Comparison of ENCODE assay signal across 27 cellular contexts in the genomic region with DNA sequence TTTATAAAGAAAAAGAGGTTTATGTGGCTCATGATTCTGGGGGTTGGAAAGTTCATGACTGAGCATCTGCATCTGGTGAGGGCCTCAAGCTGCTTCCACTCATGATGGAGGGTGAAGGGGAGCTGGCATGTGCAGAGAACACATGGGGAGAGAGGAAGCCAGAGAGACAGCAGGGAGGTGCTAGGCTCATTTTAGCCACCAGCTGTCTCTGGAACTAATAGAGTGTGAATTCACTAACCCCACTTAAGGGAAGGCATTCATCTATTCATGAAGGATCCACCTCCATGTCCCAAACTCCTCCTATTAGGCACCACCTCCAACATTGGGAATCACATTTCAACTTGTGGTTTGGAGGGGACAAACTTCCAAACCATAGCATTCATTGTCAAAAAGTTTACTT.
DNase-seq lines count a peak whose midpoint lies in the region; ATAC-seq, FAIRE-seq and TF ChIP-seq lines count a peak whose summit lies in the region.
"Had no signal": no experiment of that assay in that cellular context is flagged by ENCODE, and none has a peak within 500 bp of the region (broad histone marks: within the 10 kb centered on the region; RNA-seq: fewer than 3 reads in every experiment).

No MANE protein-coding gene starts in this region.

- intact Hi-C loops in Caco-2 (cut with micrococcal nuclease; ENCODE audit: unreplicated experiment): no loop called here

- DNase-seq in activated CD8-positive, alpha-beta memory T cell treated with anti-CD3 and anti-CD28 coated beads, Interleukin-2, amount 10 ng/mL, durations not matched to agents 7 days and 5 days: peak; percentile 33
- no peak for DNase-seq in activated CD8-positive, alpha-beta memory T cell treated with anti-CD3 and anti-CD28 coated beads, Interleukin-2, amount 50 U/mL, for 4 hours
- DNase-seq in HTR-8/SVneo (ENCODE audit: insufficient read length, low spot score): no peak
- DNase-seq in SJCRH30: peak; percentile 88 to 97
- DNase-seq in nephron progenitor cell: no peak
- no peak for DNase-seq in NCI-H2107 treated with DMSO at 0.1 percent for 48 hours (lab: John Stamatoyannopoulos, UW; ENCODE audit: unreplicated experiment)
- no peak for DNase-seq in Caco-2
- DNase-seq: CD4-positive, CD25-positive, alpha-beta regulatory T cell; DMS79; EL; GDM1; KBM-7; MM.1S; NCI-H1048; NCI-H1417; NCI-H1694; NCI-H2029 treated with DMSO at 0.1 percent for 48 hours; NCI-H524 treated with DMSO at 0.1 percent for 48 hours; SHP77; T-helper 1 cell had no signal

- TF ChIP-seq CTCF in nephron progenitor cell (IDR thresholded peaks at IDR 0.05) (no peak), Caco-2 (IDR thresholded peaks at IDR 0.05; ENCODE audit: insufficient read depth in 1 of 2, low read depth in 1 of 2, low read length in 1 of 2, severe bottlenecking in 1 of 2, unreplicated experiment in 1 of 2) (no peak)

- POLR2A ChIA-PET in Caco-2 (lab: Charles Lee): interaction anchor here (0.6 kb wide), 1 partner anchor 554 kb away, joined by 3 read pairs; no protein-coding TSS in a partner anchor

- ATAC-seq in activated CD8-positive, alpha-beta memory T cell treated with anti-CD3 and anti-CD28 coated beads, Interleukin-2, amount 10 ng/mL, durations not matched to agents 7 days and 5 days: no peak
- ATAC-seq in activated CD4-positive, CD25-positive, alpha-beta regulatory T cell treated with anti-CD3 and anti-CD28 coated beads, Interleukin-2, amount 50 U/mL, for 24 hours: no peak
- ATAC-seq: GM12878 had no signal

- H3K27ac ChIP-seq in SJCRH30: peak overlapping the region; percentile 68
- H3K27ac ChIP-seq: BLaER1, RWPE1 had no signal

- H3K4me3 ChIP-seq in SJCRH30 (no peak overlapping the region), Caco-2 (ENCODE audit: low read depth, low read length) (no peak overlapping the region)
- H3K4me3 ChIP-seq: BLaER1, GM12878 had no signal

- H3K36me3 ChIP-seq in SJCRH30: no peaks in the 10 kb centered on the region
- no peaks in the 10 kb centered on the region for H3K36me3 ChIP-seq in Caco-2 (ENCODE audit: control insufficient read depth, insufficient read depth, low read length)
- H3K36me3 ChIP-seq: BLaER1 had no signal

- H3K9me3 ChIP-seq in SJCRH30 (replicated peaks): peaks cover 17% of the 10 kb centered on the region
- no peaks in the 10 kb centered on the region for H3K9me3 ChIP-seq in Caco-2
- H3K9me3 ChIP-seq: BLaER1 had no signal

- H3K4me1 ChIP-seq in SJCRH30 (peaks cover 31% of the 10 kb centered on the region), Caco-2 (no peaks in the 10 kb centered on the region)
- H3K4me1 ChIP-seq: BLaER1 had no signal

- CTCF ChIA-PET in activated CD8-positive, alpha-beta memory T cell treated with anti-CD3 and anti-CD28 coated beads, Interleukin-2, amount 10 ng/mL, durations not matched to agents 7 days and 5 days (lab: Charles Lee): no interaction called here
- CTCF ChIA-PET in Caco-2 (lab: Charles Lee): no interaction called here

- BruUV-seq in Caco-2 (replicated peaks; lab: Mats Ljungman, UMichigan): no TSS peak

- no peak overlapping the region for H3K27ac Mint-ChIP-seq in activated CD8-positive, alpha-beta memory T cell treated with anti-CD3 and anti-CD28 coated beads, Interleukin-2, amount 10 ng/mL, durations not matched to agents 7 days and 5 days
- peak overlapping the region; percentile 24 for H3K27ac Mint-ChIP-seq in nephron progenitor cell
- H3K27ac Mint-ChIP-seq in Caco-2 (ENCODE audit: unreplicated experiment): no peak overlapping the region
- H3K27ac Mint-ChIP-seq: CD4-positive, CD25-positive, alpha-beta regulatory T cell had no signal

- no peak overlapping the region for H3K4me3 Mint-ChIP-seq in activated CD8-positive, alpha-beta memory T cell treated with anti-CD3 and anti-CD28 coated beads, Interleukin-2, amount 10 ng/mL, durations not matched to agents 7 days and 5 days
- no peak overlapping the region for H3K4me3 Mint-ChIP-seq in nephron progenitor cell
- no peak overlapping the region for H3K4me3 Mint-ChIP-seq in Caco-2 (ENCODE audit: unreplicated experiment)
- H3K4me3 Mint-ChIP-seq: CD4-positive, CD25-positive, alpha-beta regulatory T cell had no signal

- H3K36me3 Mint-ChIP-seq in activated CD8-positive, alpha-beta memory T cell treated with anti-CD3 and anti-CD28 coated beads, Interleukin-2, amount 10 ng/mL, durations not matched to agents 7 days and 5 days: no peaks in the 10 kb centered on the region
- no peaks in the 10 kb centered on the region for H3K36me3 Mint-ChIP-seq in nephron progenitor cell (ENCODE audit: low read depth)
- H3K36me3 Mint-ChIP-seq in Caco-2 (ENCODE audit: insufficient read depth, unreplicated experiment): no peaks in the 10 kb centered on the region
- H3K36me3 Mint-ChIP-seq: CD4-positive, CD25-positive, alpha-beta regulatory T cell had no signal

- no peaks in the 10 kb centered on the region for H3K9me3 Mint-ChIP-seq in activated CD8-positive, alpha-beta memory T cell treated with anti-CD3 and anti-CD28 coated beads, Interleukin-2, amount 10 ng/mL, durations not matched to agents 7 days and 5 days (ENCODE audit: low read depth)
- H3K9me3 Mint-ChIP-seq in nephron progenitor cell: peaks cover 3% of the 10 kb centered on the region
- H3K9me3 Mint-ChIP-seq in Caco-2 (ENCODE audit: unreplicated experiment): no peaks in the 10 kb centered on the region

- H3K27me3 ChIP-seq in SJCRH30 (no peaks in the 10 kb centered on the region), Caco-2 (replicated peaks; ENCODE audit: control insufficient read depth, insufficient read depth, low read length) (no peaks in the 10 kb centered on the region; the same call in 1 of the 2 replicates)
- H3K27me3 ChIP-seq: BLaER1 had no signal

- FAIRE-seq in HTR-8/SVneo (lab: Jason Lieb, UNC): peak; percentile 74
- FAIRE-seq: A204.1, GM12878, GM19239, H54 had no signal

- no peaks in the 10 kb centered on the region for H3K4me1 Mint-ChIP-seq in activated CD8-positive, alpha-beta memory T cell treated with anti-CD3 and anti-CD28 coated beads, Interleukin-2, amount 10 ng/mL, durations not matched to agents 7 days and 5 days
- peaks cover 29% of the 10 kb centered on the region for H3K4me1 Mint-ChIP-seq in nephron progenitor cell
- no peaks in the 10 kb centered on the region for H3K4me1 Mint-ChIP-seq in Caco-2 (ENCODE audit: low read depth, unreplicated experiment)
- H3K4me1 Mint-ChIP-seq: CD4-positive, CD25-positive, alpha-beta regulatory T cell had no signal

- peaks cover 26% of the 10 kb centered on the region for H3K27me3 Mint-ChIP-seq in activated CD8-positive, alpha-beta memory T cell treated with anti-CD3 and anti-CD28 coated beads, Interleukin-2, amount 10 ng/mL, durations not matched to agents 7 days and 5 days
- H3K27me3 Mint-ChIP-seq in nephron progenitor cell (ENCODE audit: low read depth, poor library complexity) (peaks cover 15% of the 10 kb centered on the region), Caco-2 (ENCODE audit: insufficient read depth, unreplicated experiment) (peaks cover 15% of the 10 kb centered on the region)

Comparison
In these comparisons a context has a peak if more than half of its experiments do, and no peak if none do; other contexts are left out.
1. DNase-seq: peak in activated CD8-positive, alpha-beta memory T cell treated with anti-CD3 and anti-CD28 coated beads, Interleukin-2, amount 10 ng/mL, durations not matched to agents 7 days and 5 days (single experiment) and SJCRH30 (2 of 2); none in activated CD8-positive, alpha-beta memory T cell treated with anti-CD3 and anti-CD28 coated beads, Interleukin-2, amount 50 U/mL, for 4 hours (single experiment), HTR-8/SVneo (single experiment), nephron progenitor cell (single experiment), NCI-H2107 treated with DMSO at 0.1 percent for 48 hours (single experiment) and Caco-2 (0 of 2).